ENCODE assay signal across 1 cellular context in genomic region chr1:6185635-6186382, GRCh38.
TF ChIP-seq lines count a peak whose summit lies in the region.

No MANE protein-coding gene starts in this region.

TF ChIP-seq in H1, 55 proteins besides CTCF, POLR2A, EP300 and RAD21:
- peak; percentile 94 for TF ChIP-seq POLR2AphosphoS5 (IDR thresholded peaks at IDR 0.05; ENCODE audit: low read depth, low read length)
- no peak for TF ChIP-seq BCL11A (IDR thresholded peaks at IDR 0.05; ENCODE audit: low read depth in 2 of 2, low read length in 2 of 2)
